In the genomic region with DNA sequence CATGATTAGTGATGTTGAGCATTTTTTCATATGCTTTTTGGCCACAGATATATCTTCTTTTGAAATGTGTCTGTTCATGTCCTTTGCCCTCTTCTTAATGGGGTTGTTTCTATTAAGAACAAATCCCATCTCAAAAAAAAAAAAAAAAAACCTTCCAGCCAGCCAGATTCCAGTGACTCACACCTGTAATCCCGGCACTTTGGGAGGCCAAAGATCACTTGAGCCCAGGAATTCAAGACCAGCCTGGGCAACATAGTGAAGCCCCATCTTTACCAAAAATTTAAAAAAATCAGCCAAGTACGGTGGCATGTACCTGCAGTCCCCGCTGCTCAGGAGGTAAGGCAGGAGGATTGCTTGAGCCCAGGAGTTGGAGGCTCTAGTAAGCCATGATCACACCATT, we compare ENCODE assay signal across 2 cellular contexts.
TF ChIP-seq lines count a peak whose summit lies in the region.

No MANE protein-coding gene starts in this region.

TF ChIP-seq in SK-N-SH, 30 proteins besides CTCF, POLR2A, EP300 and RAD21 (continued from another document):
- TF ChIP-seq, protein P1, sequence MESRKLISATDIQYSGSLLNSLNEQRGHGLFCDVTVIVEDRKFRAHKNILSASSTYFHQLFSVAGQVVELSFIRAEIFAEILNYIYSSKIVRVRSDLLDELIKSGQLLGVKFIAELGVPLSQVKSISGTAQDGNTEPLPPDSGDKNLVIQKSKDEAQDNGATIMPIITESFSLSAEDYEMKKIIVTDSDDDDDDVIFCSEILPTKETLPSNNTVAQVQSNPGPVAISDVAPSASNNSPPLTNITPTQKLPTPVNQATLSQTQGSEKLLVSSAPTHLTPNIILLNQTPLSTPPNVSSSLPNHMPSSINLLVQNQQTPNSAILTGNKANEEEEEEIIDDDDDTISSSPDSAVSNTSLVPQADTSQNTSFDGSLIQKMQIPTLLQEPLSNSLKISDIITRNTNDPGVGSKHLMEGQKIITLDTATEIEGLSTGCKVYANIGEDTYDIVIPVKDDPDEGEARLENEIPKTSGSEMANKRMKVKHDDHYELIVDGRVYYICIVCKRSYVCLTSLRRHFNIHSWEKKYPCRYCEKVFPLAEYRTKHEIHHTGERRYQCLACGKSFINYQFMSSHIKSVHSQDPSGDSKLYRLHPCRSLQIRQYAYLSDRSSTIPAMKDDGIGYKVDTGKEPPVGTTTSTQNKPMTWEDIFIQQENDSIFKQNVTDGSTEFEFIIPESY (IDR thresholded peaks at IDR 0.05; ENCODE audit: borderline replicate concordance, low read depth): no peak
- no peak for TF ChIP-seq NRF1 (IDR thresholded peaks at IDR 0.05; ENCODE audit: low read depth, low read length)
- TF ChIP-seq, protein P2, sequence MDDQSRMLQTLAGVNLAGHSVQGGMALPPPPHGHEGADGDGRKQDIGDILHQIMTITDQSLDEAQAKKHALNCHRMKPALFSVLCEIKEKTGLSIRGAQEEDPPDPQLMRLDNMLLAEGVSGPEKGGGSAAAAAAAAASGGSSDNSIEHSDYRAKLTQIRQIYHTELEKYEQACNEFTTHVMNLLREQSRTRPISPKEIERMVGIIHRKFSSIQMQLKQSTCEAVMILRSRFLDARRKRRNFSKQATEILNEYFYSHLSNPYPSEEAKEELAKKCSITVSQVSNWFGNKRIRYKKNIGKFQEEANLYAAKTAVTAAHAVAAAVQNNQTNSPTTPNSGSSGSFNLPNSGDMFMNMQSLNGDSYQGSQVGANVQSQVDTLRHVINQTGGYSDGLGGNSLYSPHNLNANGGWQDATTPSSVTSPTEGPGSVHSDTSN (IDR thresholded peaks at IDR 0.05): no peak
- TF ChIP-seq MXI1 (IDR thresholded peaks at IDR 0.05; ENCODE audit: low read depth, low read length): no peak
- TF ChIP-seq RCOR1 (IDR thresholded peaks at IDR 0.05; ENCODE audit: low read length): no peak
- TF ChIP-seq YY1 (IDR thresholded peaks at IDR 0.05; ENCODE audit: low read depth): no peak
- no peak for TF ChIP-seq POLR2AphosphoS5 (IDR thresholded peaks at IDR 0.05; ENCODE audit: low read depth, low read length)
- TF ChIP-seq, protein P3, sequence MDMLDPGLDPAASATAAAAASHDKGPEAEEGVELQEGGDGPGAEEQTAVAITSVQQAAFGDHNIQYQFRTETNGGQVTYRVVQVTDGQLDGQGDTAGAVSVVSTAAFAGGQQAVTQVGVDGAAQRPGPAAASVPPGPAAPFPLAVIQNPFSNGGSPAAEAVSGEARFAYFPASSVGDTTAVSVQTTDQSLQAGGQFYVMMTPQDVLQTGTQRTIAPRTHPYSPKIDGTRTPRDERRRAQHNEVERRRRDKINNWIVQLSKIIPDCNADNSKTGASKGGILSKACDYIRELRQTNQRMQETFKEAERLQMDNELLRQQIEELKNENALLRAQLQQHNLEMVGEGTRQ (IDR thresholded peaks at IDR 0.05; ENCODE audit: borderline replicate concordance, low read depth, low read length): no peak
- TF ChIP-seq CHD2 (IDR thresholded peaks at IDR 0.05; ENCODE audit: low read length, partially characterized antibody): no peak
- no peak for TF ChIP-seq SIN3A (IDR thresholded peaks at IDR 0.05; ENCODE audit: borderline replicate concordance, low read depth, low read length)
- TF ChIP-seq, protein P4, sequence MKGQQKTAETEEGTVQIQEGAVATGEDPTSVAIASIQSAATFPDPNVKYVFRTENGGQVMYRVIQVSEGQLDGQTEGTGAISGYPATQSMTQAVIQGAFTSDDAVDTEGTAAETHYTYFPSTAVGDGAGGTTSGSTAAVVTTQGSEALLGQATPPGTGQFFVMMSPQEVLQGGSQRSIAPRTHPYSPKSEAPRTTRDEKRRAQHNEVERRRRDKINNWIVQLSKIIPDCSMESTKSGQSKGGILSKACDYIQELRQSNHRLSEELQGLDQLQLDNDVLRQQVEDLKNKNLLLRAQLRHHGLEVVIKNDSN (IDR thresholded peaks at IDR 0.05; ENCODE audit: borderline replicate concordance, low read depth): no peak
- TF ChIP-seq TAF1 (IDR thresholded peaks at IDR 0.05; ENCODE audit: borderline replicate concordance, low read depth, low read length): no peak
- no peak for TF ChIP-seq GABPA (IDR thresholded peaks at IDR 0.05; ENCODE audit: low read depth)
- TF ChIP-seq RFX5 (IDR thresholded peaks at IDR 0.05; ENCODE audit: low read length): no peak
- TF ChIP-seq, protein P5, sequence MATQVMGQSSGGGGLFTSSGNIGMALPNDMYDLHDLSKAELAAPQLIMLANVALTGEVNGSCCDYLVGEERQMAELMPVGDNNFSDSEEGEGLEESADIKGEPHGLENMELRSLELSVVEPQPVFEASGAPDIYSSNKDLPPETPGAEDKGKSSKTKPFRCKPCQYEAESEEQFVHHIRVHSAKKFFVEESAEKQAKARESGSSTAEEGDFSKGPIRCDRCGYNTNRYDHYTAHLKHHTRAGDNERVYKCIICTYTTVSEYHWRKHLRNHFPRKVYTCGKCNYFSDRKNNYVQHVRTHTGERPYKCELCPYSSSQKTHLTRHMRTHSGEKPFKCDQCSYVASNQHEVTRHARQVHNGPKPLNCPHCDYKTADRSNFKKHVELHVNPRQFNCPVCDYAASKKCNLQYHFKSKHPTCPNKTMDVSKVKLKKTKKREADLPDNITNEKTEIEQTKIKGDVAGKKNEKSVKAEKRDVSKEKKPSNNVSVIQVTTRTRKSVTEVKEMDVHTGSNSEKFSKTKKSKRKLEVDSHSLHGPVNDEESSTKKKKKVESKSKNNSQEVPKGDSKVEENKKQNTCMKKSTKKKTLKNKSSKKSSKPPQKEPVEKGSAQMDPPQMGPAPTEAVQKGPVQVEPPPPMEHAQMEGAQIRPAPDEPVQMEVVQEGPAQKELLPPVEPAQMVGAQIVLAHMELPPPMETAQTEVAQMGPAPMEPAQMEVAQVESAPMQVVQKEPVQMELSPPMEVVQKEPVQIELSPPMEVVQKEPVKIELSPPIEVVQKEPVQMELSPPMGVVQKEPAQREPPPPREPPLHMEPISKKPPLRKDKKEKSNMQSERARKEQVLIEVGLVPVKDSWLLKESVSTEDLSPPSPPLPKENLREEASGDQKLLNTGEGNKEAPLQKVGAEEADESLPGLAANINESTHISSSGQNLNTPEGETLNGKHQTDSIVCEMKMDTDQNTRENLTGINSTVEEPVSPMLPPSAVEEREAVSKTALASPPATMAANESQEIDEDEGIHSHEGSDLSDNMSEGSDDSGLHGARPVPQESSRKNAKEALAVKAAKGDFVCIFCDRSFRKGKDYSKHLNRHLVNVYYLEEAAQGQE (IDR thresholded peaks at IDR 0.05; ENCODE audit: low read depth, low read length): no peak
- TF ChIP-seq ELF1 (IDR thresholded peaks at IDR 0.05): no peak
- TF ChIP-seq FOXJ3 (CRISPR knock-in tag; IDR thresholded peaks at IDR 0.05): no peak
- TF ChIP-seq SMC3 (IDR thresholded peaks at IDR 0.05; ENCODE audit: low read depth, low read length): no peak
- 0 out of 2 replicates have a peak, but pooled peaks have one; percentile 16 for TF ChIP-seq JUND (IDR thresholded peaks at IDR 0.05)
- 0 out of 2 replicates have a peak, but pooled peaks have one; percentile 7 for TF ChIP-seq NFIC (IDR thresholded peaks at IDR 0.05; ENCODE audit: borderline replicate concordance)
- no peak for TF ChIP-seq TEAD4 (IDR thresholded peaks at IDR 0.05; ENCODE audit: borderline replicate concordance, insufficient read depth)
- 0 out of 2 replicates have a peak, but pooled peaks have one; percentile 17 for TF ChIP-seq TCF12 (IDR thresholded peaks at IDR 0.05)
TF ChIP-seq in SK-N-SH: peak in this region for 3.

TF ChIP-seq in SK-N-SH treated with all-trans-retinoic acid at 6 μM for 48 hours, 23 proteins besides CTCF, POLR2A, EP300 and RAD21 (continued from another document):
- no peak for TF ChIP-seq ZFP30 (CRISPR knock-in tag; IDR thresholded peaks at IDR 0.05)
